ENCODE assay signal across 15 cellular contexts in the genomic region with DNA sequence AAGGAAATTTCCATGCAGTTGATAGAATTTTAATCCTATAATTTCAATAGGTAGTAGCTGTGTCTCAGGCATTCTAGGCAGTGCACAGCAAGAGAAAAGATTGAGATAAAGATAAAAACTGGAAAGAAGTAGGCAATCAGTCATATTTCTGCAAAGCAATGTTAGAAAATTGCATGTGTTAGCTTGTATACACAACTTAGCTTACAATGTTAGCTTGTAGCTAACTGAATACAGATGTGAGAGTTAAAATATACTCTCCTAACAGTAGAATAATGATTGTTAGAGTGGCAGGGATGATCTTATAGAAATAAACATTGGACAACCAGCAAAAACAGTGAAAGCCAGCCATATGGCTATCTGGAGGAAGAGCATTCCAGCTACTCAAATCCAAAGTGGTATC. TPM values are rescaled to one million over a fixed set of nuclear protein-coding genes. Genes with fewer than 3 reads are reported as not detected.
DNase-seq lines count a peak whose midpoint lies in the region; ATAC-seq and TF ChIP-seq lines count a peak whose summit lies in the region.
"Had no signal": no experiment of that assay in that cellular context is flagged by ENCODE, and none has a peak within 500 bp of the region (broad histone marks: within the 10 kb centered on the region; RNA-seq: fewer than 3 reads in every experiment).

No MANE protein-coding gene starts in this region.

- no peak overlapping the region for H2AFZ ChIP-seq in OCI-LY1 (ENCODE audit: low read length)
- H2AFZ ChIP-seq in neural progenitor cell (replicated peaks) = no peak overlapping the region

- H3K9me3 Mint-ChIP-seq in activated CD4-positive, alpha-beta T cell treated with anti-CD3 and anti-CD28 coated beads, Interleukin-2, amount 10 ng/mL, durations not matched to agents 24 days and 14 days = peaks cover 4% of the 10 kb centered on the region
- no peaks in the 10 kb centered on the region for H3K9me3 Mint-ChIP-seq in activated naive CD8-positive, alpha-beta T cell treated with anti-CD3 and anti-CD28 coated beads, Interleukin-2, amount 50 U/mL, for 24 hours
- H3K9me3 Mint-ChIP-seq in neural progenitor cell = no peaks in the 10 kb centered on the region

- intact Hi-C loops in activated CD4-positive, alpha-beta T cell treated with anti-CD3 and anti-CD28 coated beads, Interleukin-2, amount 10 ng/mL, durations not matched to agents 24 days and 14 days (cut with micrococcal nuclease) = no loop called here

- H3K36me3 ChIP-seq in OCI-LY1 (ENCODE audit: insufficient read depth, low read length) = peaks cover 85% of the 10 kb centered on the region
- peaks cover 21% of the 10 kb centered on the region for H3K36me3 ChIP-seq in neutrophil
- no peaks in the 10 kb centered on the region for H3K36me3 ChIP-seq in neural progenitor cell
- H3K36me3 ChIP-seq: lower lobe of right lung, suprapubic skin had no signal

- no peaks in the 10 kb centered on the region for H3K27me3 ChIP-seq in OCI-LY1 (ENCODE audit: insufficient read depth, low read length)
- H3K27me3 ChIP-seq in neutrophil = no peaks in the 10 kb centered on the region
- no peaks in the 10 kb centered on the region for H3K27me3 ChIP-seq in neural progenitor cell
- H3K27me3 ChIP-seq: suprapubic skin had no signal

- H3K27me3 Mint-ChIP-seq in activated CD4-positive, alpha-beta T cell treated with anti-CD3 and anti-CD28 coated beads, Interleukin-2, amount 10 ng/mL, durations not matched to agents 24 days and 14 days = no peaks in the 10 kb centered on the region
- no peaks in the 10 kb centered on the region for H3K27me3 Mint-ChIP-seq in activated naive CD8-positive, alpha-beta T cell treated with anti-CD3 and anti-CD28 coated beads, Interleukin-2, amount 50 U/mL, for 24 hours
- no peaks in the 10 kb centered on the region for H3K27me3 Mint-ChIP-seq in neural progenitor cell (ENCODE audit: insufficient read depth, low read depth)

- H3K9ac ChIP-seq in OCI-LY1 (ENCODE audit: low read length) (no peak overlapping the region), neural progenitor cell (no peak overlapping the region)

- no peaks in the 10 kb centered on the region for H3K9me2 ChIP-seq in OCI-LY1 (ENCODE audit: low read depth, low read length)

- peak overlapping the region; percentile 94 for H3K27ac Mint-ChIP-seq in activated CD4-positive, alpha-beta T cell treated with anti-CD3 and anti-CD28 coated beads, Interleukin-2, amount 10 ng/mL, durations not matched to agents 24 days and 14 days
- H3K27ac Mint-ChIP-seq in activated naive CD8-positive, alpha-beta T cell treated with anti-CD3 and anti-CD28 coated beads, Interleukin-2, amount 50 U/mL, for 24 hours = peak overlapping the region; percentile 95
- no peak overlapping the region for H3K27ac Mint-ChIP-seq in neural progenitor cell

- H3K4me3 Mint-ChIP-seq in activated CD4-positive, alpha-beta T cell treated with anti-CD3 and anti-CD28 coated beads, Interleukin-2, amount 10 ng/mL, durations not matched to agents 24 days and 14 days = peak overlapping the region; percentile 73
- H3K4me3 Mint-ChIP-seq in activated naive CD8-positive, alpha-beta T cell treated with anti-CD3 and anti-CD28 coated beads, Interleukin-2, amount 50 U/mL, for 24 hours = no peak overlapping the region
- H3K4me3 Mint-ChIP-seq in neural progenitor cell = no peak overlapping the region

- no peak overlapping the region for H3K4me3 ChIP-seq in OCI-LY1 (ENCODE audit: low read depth, low read length, poor library complexity, severe bottlenecking)
- H3K4me3 ChIP-seq in neutrophil (ENCODE audit: low read depth in 1 of 2, low read length in 1 of 2) = no peak overlapping the region
- H3K4me3 ChIP-seq in neural progenitor cell = no peak overlapping the region
- H3K4me3 ChIP-seq: A549, lower lobe of right lung, skin epidermis, suprapubic skin had no signal

- H3F3A ChIP-seq in OCI-LY1 (ENCODE audit: insufficient read depth, low read length) = no peaks in the 10 kb centered on the region
- H3F3A ChIP-seq in neural progenitor cell (ENCODE audit: low read depth) = no peaks in the 10 kb centered on the region

- ATAC-seq in activated naive CD8-positive, alpha-beta T cell treated with anti-CD3 and anti-CD28 coated beads, Interleukin-2, amount 50 U/mL, for 24 hours = no peak
- ATAC-seq in GM21529 (IDR thresholded peaks at IDR 0.05; ENCODE audit: unreplicated experiment) = no peak
- ATAC-seq: A549, lower lobe of right lung had no signal

- peaks cover 65% of the 10 kb centered on the region for H3K36me3 Mint-ChIP-seq in activated CD4-positive, alpha-beta T cell treated with anti-CD3 and anti-CD28 coated beads, Interleukin-2, amount 10 ng/mL, durations not matched to agents 24 days and 14 days (ENCODE audit: low read depth)
- H3K36me3 Mint-ChIP-seq in activated naive CD8-positive, alpha-beta T cell treated with anti-CD3 and anti-CD28 coated beads, Interleukin-2, amount 50 U/mL, for 24 hours (ENCODE audit: low read depth) = peaks cover 56% of the 10 kb centered on the region
- no peaks in the 10 kb centered on the region for H3K36me3 Mint-ChIP-seq in neural progenitor cell

- DNase-seq in activated CD4-positive, alpha-beta T cell treated with anti-CD3 and anti-CD28 coated beads, Interleukin-2, amount 10 ng/mL, durations not matched to agents 24 days and 14 days = no peak
- DNase-seq in activated CD4-positive, alpha-beta T cell treated with anti-CD3 and anti-CD28 coated beads for 4 hours = no peak
- DNase-seq in activated naive CD8-positive, alpha-beta T cell treated with anti-CD3 and anti-CD28 coated beads, Interleukin-2, amount 50 U/mL, for 24 hours = no peak
- DNase-seq in neural progenitor cell (ENCODE audit: low spot score) = no peak
- no peak for DNase-seq in NCI-H1105 treated with DMSO at 0.1 percent for 48 hours (lab: John Stamatoyannopoulos, UW)
- DNase-seq: Caco-2, cortex of kidney, lower lobe of right lung, MV-4-11 had no signal

- H3K79me2 ChIP-seq in OCI-LY1 (ENCODE audit: insufficient read depth, low read length) (peaks cover 87% of the 10 kb centered on the region), neural progenitor cell (ENCODE audit: low read depth) (no peaks in the 10 kb centered on the region)

- no peak for TF ChIP-seq CTCF in OCI-LY1 (IDR thresholded peaks at IDR 0.05; ENCODE audit: low read length)
- no peak for TF ChIP-seq CTCF in neutrophil (IDR thresholded peaks at IDR 0.05)
- TF ChIP-seq CTCF in neural progenitor cell (IDR thresholded peaks at IDR 0.05) = no peak

- no peaks in the 10 kb centered on the region for H3K9me3 ChIP-seq in OCI-LY1 (ENCODE audit: low read length)
- no peaks in the 10 kb centered on the region for H3K9me3 ChIP-seq in neutrophil
- no peaks in the 10 kb centered on the region for H3K9me3 ChIP-seq in neural progenitor cell (ENCODE audit: low read depth)
- H3K9me3 ChIP-seq: A549, Caco-2, lower lobe of right lung, suprapubic skin had no signal

- peak overlapping the region; percentile 100 for H3K27ac ChIP-seq in OCI-LY1 (ENCODE audit: low read depth, low read length, poor library complexity, severe bottlenecking)
- H3K27ac ChIP-seq in neutrophil = peak overlapping the region; percentile 97
- no peak overlapping the region for H3K27ac ChIP-seq in neural progenitor cell
- H3K27ac ChIP-seq: A549, lower lobe of right lung, suprapubic skin had no signal

- H3K4me1 Mint-ChIP-seq in activated CD4-positive, alpha-beta T cell treated with anti-CD3 and anti-CD28 coated beads, Interleukin-2, amount 10 ng/mL, durations not matched to agents 24 days and 14 days = peaks cover 79% of the 10 kb centered on the region
- peaks cover 87% of the 10 kb centered on the region for H3K4me1 Mint-ChIP-seq in activated naive CD8-positive, alpha-beta T cell treated with anti-CD3 and anti-CD28 coated beads, Interleukin-2, amount 50 U/mL, for 24 hours
- peaks cover 16% of the 10 kb centered on the region for H3K4me1 Mint-ChIP-seq in neural progenitor cell

- H4K20me1 ChIP-seq in OCI-LY1 (ENCODE audit: insufficient read depth, low read length) (no peaks in the 10 kb centered on the region), neural progenitor cell (ENCODE audit: low read depth) (no peaks in the 10 kb centered on the region)

- H3K4me1 ChIP-seq in OCI-LY1 (ENCODE audit: insufficient read depth, low read length, severe bottlenecking) (peaks cover 95% of the 10 kb centered on the region), neutrophil (ENCODE audit: control insufficient read depth in 1 of 2, insufficient read depth in 1 of 2, low read depth in 1 of 2, low read length in 1 of 2) (peaks cover 86 to 100% of the 10 kb centered on the region in 2 experiments), neural progenitor cell (no peaks in the 10 kb centered on the region)
- H3K4me1 ChIP-seq: Caco-2, lower lobe of right lung had no signal

- H3K4me2 ChIP-seq in OCI-LY1 (ENCODE audit: low read length) (no peak overlapping the region), neural progenitor cell (no peak overlapping the region)
- H3K4me2 ChIP-seq: A549 had no signal

RNA-seq across cellular contexts. Expression of a gene that starts 29.0 kb away (rescaled TPM):
- total RNA-seq in activated CD4-positive, alpha-beta T cell treated with anti-CD3 and anti-CD28 coated beads, Interleukin-2, amount 10 ng/mL, durations not matched to agents 24 days and 14 days = 436 and 438 TPM in 2 replicates
- total RNA-seq in neural progenitor cell (ENCODE audit: low replicate concordance) = not detected in 2 replicates

Comparison
In these comparisons a context has a peak if more than half of its experiments do, and no peak if none do; other contexts are left out.
1. RNA of a gene that starts 29.0 kb away (total RNA-seq): 436 to 438 TPM in activated CD4-positive, alpha-beta T cell treated with anti-CD3 and anti-CD28 coated beads, Interleukin-2, amount 10 ng/mL, durations not matched to agents 24 days and 14 days; not detected in neural progenitor cell; every median in the first group is over 100 times any median in the second.